Comparison of ENCODE assay signal across 1 cellular context in the genomic region with DNA sequence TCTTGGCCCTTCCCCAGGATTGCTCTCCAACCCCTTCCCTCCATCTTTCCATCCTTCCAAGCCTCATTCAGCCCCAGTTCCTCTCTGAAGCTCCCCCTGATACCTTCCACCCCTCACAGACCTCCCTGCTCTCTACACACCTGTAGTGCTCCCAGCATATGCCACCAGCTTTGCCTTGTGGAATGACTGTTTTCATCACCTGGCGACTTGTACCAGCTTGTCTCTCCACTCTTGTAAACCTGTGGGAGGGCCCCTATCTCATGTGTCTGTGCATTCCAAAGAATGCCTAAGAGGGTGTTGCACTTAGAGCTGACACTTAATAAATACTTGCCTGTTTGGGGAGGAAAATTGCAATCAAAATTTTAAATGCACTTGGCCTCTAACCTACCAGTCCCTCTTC.
TF ChIP-seq lines count a peak whose summit lies in the region.

No MANE protein-coding gene starts in this region.

TF ChIP-seq in GM23338, 12 proteins besides CTCF, POLR2A, EP300 and RAD21 (continued from another document):
- no peak for TF ChIP-seq JUNB (IDR thresholded peaks at IDR 0.05; ENCODE audit: unreplicated experiment)
- no peak for TF ChIP-seq NANOG (IDR thresholded peaks at IDR 0.05; ENCODE audit: borderline replicate concordance)
- TF ChIP-seq, protein P1, sequence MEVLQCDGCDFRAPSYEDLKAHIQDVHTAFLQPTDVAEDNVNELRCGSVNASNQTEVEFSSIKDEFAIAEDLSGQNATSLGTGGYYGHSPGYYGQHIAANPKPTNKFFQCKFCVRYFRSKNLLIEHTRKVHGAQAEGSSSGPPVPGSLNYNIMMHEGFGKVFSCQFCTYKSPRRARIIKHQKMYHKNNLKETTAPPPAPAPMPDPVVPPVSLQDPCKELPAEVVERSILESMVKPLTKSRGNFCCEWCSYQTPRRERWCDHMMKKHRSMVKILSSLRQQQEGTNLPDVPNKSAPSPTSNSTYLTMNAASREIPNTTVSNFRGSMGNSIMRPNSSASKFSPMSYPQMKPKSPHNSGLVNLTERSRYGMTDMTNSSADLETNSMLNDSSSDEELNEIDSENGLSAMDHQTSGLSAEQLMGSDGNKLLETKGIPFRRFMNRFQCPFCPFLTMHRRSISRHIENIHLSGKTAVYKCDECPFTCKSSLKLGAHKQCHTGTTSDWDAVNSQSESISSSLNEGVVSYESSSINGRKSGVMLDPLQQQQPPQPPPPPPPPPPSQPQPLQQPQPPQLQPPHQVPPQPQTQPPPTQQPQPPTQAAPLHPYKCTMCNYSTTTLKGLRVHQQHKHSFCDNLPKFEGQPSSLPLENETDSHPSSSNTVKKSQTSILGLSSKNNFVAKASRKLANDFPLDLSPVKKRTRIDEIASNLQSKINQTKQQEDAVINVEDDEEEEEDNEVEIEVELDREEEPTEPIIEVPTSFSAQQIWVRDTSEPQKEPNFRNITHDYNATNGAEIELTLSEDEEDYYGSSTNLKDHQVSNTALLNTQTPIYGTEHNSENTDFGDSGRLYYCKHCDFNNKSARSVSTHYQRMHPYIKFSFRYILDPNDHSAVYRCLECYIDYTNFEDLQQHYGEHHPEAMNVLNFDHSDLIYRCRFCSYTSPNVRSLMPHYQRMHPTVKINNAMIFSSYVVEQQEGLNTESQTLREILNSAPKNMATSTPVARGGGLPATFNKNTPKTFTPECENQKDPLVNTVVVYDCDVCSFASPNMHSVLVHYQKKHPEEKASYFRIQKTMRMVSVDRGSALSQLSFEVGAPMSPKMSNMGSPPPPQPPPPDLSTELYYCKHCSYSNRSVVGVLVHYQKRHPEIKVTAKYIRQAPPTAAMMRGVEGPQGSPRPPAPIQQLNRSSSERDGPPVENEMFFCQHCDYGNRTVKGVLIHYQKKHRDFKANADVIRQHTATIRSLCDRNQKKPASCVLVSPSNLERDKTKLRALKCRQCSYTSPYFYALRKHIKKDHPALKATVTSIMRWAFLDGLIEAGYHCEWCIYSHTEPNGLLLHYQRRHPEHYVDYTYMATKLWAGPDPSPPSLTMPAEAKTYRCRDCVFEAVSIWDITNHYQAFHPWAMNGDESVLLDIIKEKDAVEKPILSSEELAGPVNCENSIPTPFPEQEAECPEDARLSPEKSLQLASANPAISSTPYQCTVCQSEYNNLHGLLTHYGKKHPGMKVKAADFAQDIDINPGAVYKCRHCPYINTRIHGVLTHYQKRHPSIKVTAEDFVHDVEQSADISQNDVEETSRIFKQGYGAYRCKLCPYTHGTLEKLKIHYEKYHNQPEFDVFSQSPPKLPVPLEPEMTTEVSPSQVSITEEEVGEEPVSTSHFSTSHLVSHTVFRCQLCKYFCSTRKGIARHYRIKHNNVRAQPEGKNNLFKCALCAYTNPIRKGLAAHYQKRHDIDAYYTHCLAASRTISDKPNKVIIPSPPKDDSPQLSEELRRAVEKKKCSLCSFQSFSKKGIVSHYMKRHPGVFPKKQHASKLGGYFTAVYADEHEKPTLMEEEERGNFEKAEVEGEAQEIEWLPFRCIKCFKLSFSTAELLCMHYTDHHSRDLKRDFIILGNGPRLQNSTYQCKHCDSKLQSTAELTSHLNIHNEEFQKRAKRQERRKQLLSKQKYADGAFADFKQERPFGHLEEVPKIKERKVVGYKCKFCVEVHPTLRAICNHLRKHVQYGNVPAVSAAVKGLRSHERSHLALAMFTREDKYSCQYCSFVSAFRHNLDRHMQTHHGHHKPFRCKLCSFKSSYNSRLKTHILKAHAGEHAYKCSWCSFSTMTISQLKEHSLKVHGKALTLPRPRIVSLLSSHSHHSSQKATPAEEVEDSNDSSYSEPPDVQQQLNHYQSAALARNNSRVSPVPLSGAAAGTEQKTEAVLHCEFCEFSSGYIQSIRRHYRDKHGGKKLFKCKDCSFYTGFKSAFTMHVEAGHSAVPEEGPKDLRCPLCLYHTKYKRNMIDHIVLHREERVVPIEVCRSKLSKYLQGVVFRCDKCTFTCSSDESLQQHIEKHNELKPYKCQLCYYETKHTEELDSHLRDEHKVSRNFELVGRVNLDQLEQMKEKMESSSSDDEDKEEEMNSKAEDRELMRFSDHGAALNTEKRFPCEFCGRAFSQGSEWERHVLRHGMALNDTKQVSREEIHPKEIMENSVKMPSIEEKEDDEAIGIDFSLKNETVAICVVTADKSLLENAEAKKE (CRISPR knock-in tag; IDR thresholded peaks at IDR 0.05): no peak
- TF ChIP-seq EZH2phosphoT487 (IDR thresholded peaks at IDR 0.05; ENCODE audit: unreplicated experiment): no peak
